11 cellular contexts compared by ENCODE assay signal in genomic region chr3:184300377-184300717, GRCh38. TPM values are rescaled to one million over a fixed set of nuclear protein-coding genes. Genes with fewer than 3 reads are reported as not detected.
DNase-seq lines count a peak whose midpoint lies in the region; FAIRE-seq and TF ChIP-seq lines count a peak whose summit lies in the region.
"Had no signal": no experiment of that assay in that cellular context is flagged by ENCODE, and none has a peak within 500 bp of the region (broad histone marks: within the 10 kb centered on the region; RNA-seq: fewer than 3 reads in every experiment).

No MANE protein-coding gene starts in this region.

- H3K27me3 ChIP-seq in H9 (ENCODE audit: insufficient read depth, low read length) (no peaks in the 10 kb centered on the region), keratinocyte (ENCODE audit: control insufficient read depth, extremely low read depth, insufficient read depth, low read length) (no peaks in the 10 kb centered on the region)

- H3K4me1 ChIP-seq in H9 (ENCODE audit: insufficient read depth, low read length), result no peaks in the 10 kb centered on the region
- H3K4me1 ChIP-seq in keratinocyte (ENCODE audit: control insufficient read depth, extremely low read depth, insufficient read depth, low read length), result peaks cover 9% of the 10 kb centered on the region

- no peak overlapping the region for H2BK20ac ChIP-seq in H9 (ENCODE audit: low read depth, low read length, poor library complexity, severe bottlenecking)

- no peak overlapping the region for H4K8ac ChIP-seq in H9 (replicated peaks; ENCODE audit: insufficient read length, low read depth, low read length)

- no peak overlapping the region for H3K18ac ChIP-seq in H9 (ENCODE audit: insufficient read length, low read depth, low read length)

- H3K79me2 ChIP-seq in H9 (ENCODE audit: insufficient read depth, low read length) (peaks cover 11% of the 10 kb centered on the region; the same call in 1 of the 2 replicates), keratinocyte (ENCODE audit: control insufficient read depth, insufficient read depth, low read length) (peaks cover 55% of the 10 kb centered on the region)

- H3K79me1 ChIP-seq in H9 (ENCODE audit: insufficient read depth, low read depth, low read length, poor library complexity, severe bottlenecking), result no peaks in the 10 kb centered on the region

- peaks cover 48 to 59% (median 55%) of the 10 kb centered on the region in 3 experiments for H3K36me3 Mint-ChIP-seq in H9 (ENCODE audit: insufficient read depth in 1 of 3, low read depth in 3 of 3)
- H3K36me3 Mint-ChIP-seq in activated T-helper 1 cell treated with anti-CD3 and anti-CD28 coated beads, Interleukin-12 subunit alpha, Interleukin-12 subunit beta, Interleukin-2, Interleukin-4 antibody, amounts not matched to agents 30 ng/mL and 10 ng/mL and 1 ng/mL, durations not matched to agents 14 hours and 24 hours and 36 hours (ENCODE audit: low read depth), result peaks cover 42% of the 10 kb centered on the region

- no peaks in the 10 kb centered on the region for H3K9me3 ChIP-seq in H9 (ENCODE audit: control insufficient read depth, low read depth, low read length)
- no peaks in the 10 kb centered on the region for H3K9me3 ChIP-seq in keratinocyte (ENCODE audit: control insufficient read depth, low read depth, low read length)

- no peak overlapping the region for H4K5ac ChIP-seq in H9 (ENCODE audit: insufficient read length, low read depth, low read length)

- no peak overlapping the region for H2AFZ ChIP-seq in H9 (ENCODE audit: low read length)
- no peak overlapping the region for H2AFZ ChIP-seq in keratinocyte (ENCODE audit: control insufficient read depth, low read length)

- no peak overlapping the region for H3K23ac ChIP-seq in H9 (ENCODE audit: insufficient read length, low read depth, low read length)

- no peaks in the 10 kb centered on the region for H3K9me1 ChIP-seq in keratinocyte (ENCODE audit: control insufficient read depth, extremely low read depth, insufficient read depth, low read length)

- no peak overlapping the region for H2BK120ac ChIP-seq in H9 (ENCODE audit: low read depth, low read length, poor library complexity, severe bottlenecking)

- no peak overlapping the region for H4K91ac ChIP-seq in H9 (ENCODE audit: insufficient read length, low read depth, low read length)

- peaks cover 9 to 11% of the 10 kb centered on the region in 2 experiments for H3K4me1 Mint-ChIP-seq in H9
- peaks cover 28% of the 10 kb centered on the region for H3K4me1 Mint-ChIP-seq in activated T-helper 1 cell treated with anti-CD3 and anti-CD28 coated beads, Interleukin-12 subunit alpha, Interleukin-12 subunit beta, Interleukin-2, Interleukin-4 antibody, amounts not matched to agents 30 ng/mL and 10 ng/mL and 1 ng/mL, durations not matched to agents 14 hours and 24 hours and 36 hours (ENCODE audit: low read depth)

- H3K27me3 Mint-ChIP-seq in H9 (ENCODE audit: low read depth), result peaks cover 3% of the 10 kb centered on the region; the same call in 1 of the 2 replicates
- H3K27me3 Mint-ChIP-seq in activated T-helper 1 cell treated with anti-CD3 and anti-CD28 coated beads, Interleukin-12 subunit alpha, Interleukin-12 subunit beta, Interleukin-2, Interleukin-4 antibody, amounts not matched to agents 30 ng/mL and 10 ng/mL and 1 ng/mL, durations not matched to agents 14 hours and 24 hours and 36 hours (ENCODE audit: insufficient read depth), result peaks cover 4% of the 10 kb centered on the region

- H3K27ac ChIP-seq in H9 (ENCODE audit: insufficient read length, low read depth, low read length) (no peak overlapping the region), keratinocyte (ENCODE audit: control insufficient read depth, insufficient read depth, low read length) (peak overlapping the region; percentile 84)

- H3K4me2 ChIP-seq in H9 (ENCODE audit: insufficient read depth, insufficient read length, low read length) (peak overlapping the region; percentile 74), keratinocyte (ENCODE audit: control insufficient read depth, extremely low read depth, insufficient read depth, low read depth, low read length) (peak overlapping the region; percentile 84)

- H3K9ac ChIP-seq in H9 (ENCODE audit: extremely low read depth, insufficient read length, low read length) (no peak overlapping the region), keratinocyte (ENCODE audit: control insufficient read depth, extremely low read depth, insufficient read depth, low read length) (peak overlapping the region; percentile 94)

- peaks cover 6% of the 10 kb centered on the region for H3K23me2 ChIP-seq in H9 (ENCODE audit: insufficient read length, low read depth, low read length, poor library complexity, severe bottlenecking)

- H3K14ac ChIP-seq in H9 (ENCODE audit: insufficient read depth, low read length), result no peak overlapping the region

- H3K27ac Mint-ChIP-seq in H9, result peak overlapping the region in 1 of 3 experiments; percentile 88; a peak in 1 of 7 replicates
- H3K27ac Mint-ChIP-seq in activated T-helper 1 cell treated with anti-CD3 and anti-CD28 coated beads, Interleukin-12 subunit alpha, Interleukin-12 subunit beta, Interleukin-2, Interleukin-4 antibody, amounts not matched to agents 30 ng/mL and 10 ng/mL and 1 ng/mL, durations not matched to agents 14 hours and 24 hours and 36 hours, result no peak overlapping the region

- no peak overlapping the region for H3K4ac ChIP-seq in H9 (ENCODE audit: low read depth, low read length)

- H2BK15ac ChIP-seq in H9 (ENCODE audit: low read depth, low read length), result no peak overlapping the region

- POLR2A ChIA-PET in GM10248 (lab: Yijun Ruan, JAX), result no interaction called here

- peaks cover 30 to 35% of the 10 kb centered on the region in 2 experiments for H3K36me3 ChIP-seq in keratinocyte (ENCODE audit: control insufficient read depth in 2 of 2, extremely low read depth in 1 of 2, insufficient read depth in 2 of 2, low read length in 2 of 2)

- DNase-seq in 8988T, result peak; percentile 44
- no peak for DNase-seq in H9
- DNase-seq in activated T-helper 1 cell treated with anti-CD3 and anti-CD28 coated beads, Interleukin-12 subunit alpha, Interleukin-12 subunit beta, Interleukin-2, Interleukin-4 antibody, amounts not matched to agents 30 ng/mL and 10 ng/mL and 1 ng/mL, durations not matched to agents 14 hours and 24 hours and 36 hours (ENCODE audit: low spot score), result no peak
- DNase-seq in keratinocyte (ENCODE audit: low read depth, low spot score), result no peak
- no peak for DNase-seq in NCI-H748 treated with DMSO at 0.1 percent for 48 hours (lab: John Stamatoyannopoulos, UW)
- no peak for DNase-seq in GM10248 (ENCODE audit: extremely low spot score)
- DNase-seq in GM13977 (ENCODE audit: low spot score), result no peak
- no peak for DNase-seq in GOT3 (lab: John Stamatoyannopoulos, UW)

- TF ChIP-seq CTCF in H9 (conservative IDR thresholded peaks at IDR 0.05), result no peak
- TF ChIP-seq CTCF in keratinocyte (optimal IDR thresholded peaks at IDR 0.05 in 1 of 3, IDR thresholded peaks at IDR 0.05 in 1 of 3, conservative IDR thresholded peaks at IDR 0.05 in 1 of 3; ENCODE audit: extremely low read depth in 1 of 3, insufficient read depth in 2 of 3, low read length in 3 of 3), result no peak
- no peak for TF ChIP-seq CTCF in GM10248 (IDR thresholded peaks at IDR 0.05; ENCODE audit: control extremely low read depth, extremely low read depth, low read depth, missing control alignments)
- no peak for TF ChIP-seq CTCF in GM13977 (IDR thresholded peaks at IDR 0.05; ENCODE audit: extremely low read depth, insufficient read depth, missing control alignments)

- CTCF ChIA-PET in GM10248 (lab: Yijun Ruan, JAX), result interaction anchor here (1.2 kb wide), 1 partner anchor 128 kb away, joined by 3 read pairs; no protein-coding TSS in a partner anchor

- in situ Hi-C loops in GM13977 (cut with MboI; ENCODE audit: low pct_unique_long_range_greater_than_20kb, low sequenced_read_pairs, unreplicated experiment), result no loop called here

- no peaks in the 10 kb centered on the region; a peak in 1 of 5 replicates for H3K9me3 Mint-ChIP-seq in H9
- no peaks in the 10 kb centered on the region for H3K9me3 Mint-ChIP-seq in activated T-helper 1 cell treated with anti-CD3 and anti-CD28 coated beads, Interleukin-12 subunit alpha, Interleukin-12 subunit beta, Interleukin-2, Interleukin-4 antibody, amounts not matched to agents 30 ng/mL and 10 ng/mL and 1 ng/mL, durations not matched to agents 14 hours and 24 hours and 36 hours

- dilution Hi-C loops in keratinocyte (cut with MboI; ENCODE audit: extremely low pct_ligation_motif_present, low sequenced_read_pairs), result no loop called here

- no peak overlapping the region for H3K56ac ChIP-seq in H9 (ENCODE audit: insufficient read length, low read depth, low read length)

- no peak overlapping the region for H2BK12ac ChIP-seq in H9 (ENCODE audit: insufficient read length, low read depth, low read length)

- H2BK5ac ChIP-seq in H9 (ENCODE audit: insufficient read length, low read length), result no peak overlapping the region

- peak; percentile 72 for FAIRE-seq in keratinocyte (lab: Jason Lieb, UNC)
- FAIRE-seq: TTC549 had no signal

- H3T11ph ChIP-seq in H9 (ENCODE audit: low read length), result no peak overlapping the region

- H4K20me1 ChIP-seq in H9 (ENCODE audit: control insufficient read depth, insufficient read depth, insufficient read length) (no peaks in the 10 kb centered on the region), keratinocyte (ENCODE audit: control insufficient read depth, extremely low read depth, insufficient read depth, low read length) (peaks cover 13% of the 10 kb centered on the region)

- intact Hi-C loops in activated T-helper 1 cell treated with anti-CD3 and anti-CD28 coated beads, Interleukin-12 subunit alpha, Interleukin-12 subunit beta, Interleukin-2, Interleukin-4 antibody, amounts not matched to agents 30 ng/mL and 10 ng/mL and 1 ng/mL, durations not matched to agents 14 hours and 24 hours and 36 hours (cut with micrococcal nuclease), result no loop called here

- H2AK5ac ChIP-seq in H9 (ENCODE audit: insufficient read length, low read length), result no peak overlapping the region

- WGBS in H9 (ENCODE audit: extremely low coverage, insufficient read length, low lambda C conversion rate), result no CpG with 5 or more reads among the region's 3 CpGs

- H3K4me3 Mint-ChIP-seq in H9, result peak overlapping the region; percentile 96 to 99
- H3K4me3 Mint-ChIP-seq in activated T-helper 1 cell treated with anti-CD3 and anti-CD28 coated beads, Interleukin-12 subunit alpha, Interleukin-12 subunit beta, Interleukin-2, Interleukin-4 antibody, amounts not matched to agents 30 ng/mL and 10 ng/mL and 1 ng/mL, durations not matched to agents 14 hours and 24 hours and 36 hours, result peak overlapping the region; percentile 92

- peak overlapping the region; percentile 90 to 99 (median 90) for H3K4me3 ChIP-seq in keratinocyte (ENCODE audit: control insufficient read depth in 2 of 3, extremely low read depth in 1 of 3, insufficient read depth in 2 of 3, low read depth in 1 of 3, low read length in 3 of 3)

RNA-seq across cellular contexts. Expression of gene PSMD2, which starts 1.3 kb away (rescaled TPM):
- 337 and 344 TPM in 2 replicates for total RNA-seq in H9 (2021)
- total RNA-seq in activated T-helper 1 cell treated with anti-CD3 and anti-CD28 coated beads, Interleukin-12 subunit alpha, Interleukin-12 subunit beta, Interleukin-2, Interleukin-4 antibody, amounts not matched to agents 30 ng/mL and 10 ng/mL and 1 ng/mL, durations not matched to agents 14 hours and 24 hours and 36 hours, result 251 and 255 TPM in 2 replicates
- polyA plus RNA-seq in keratinocyte, result 515 to 703 TPM (median 593 TPM) in 3 replicates
- polyA plus RNA-seq in keratinocyte (2011; ENCODE audit: low read depth), result 154 TPM
- polyA plus RNA-seq in keratinocyte (2011; cell fraction: cytosol; rRNA removed), result 434 and 454 TPM in 2 replicates
- polyA plus RNA-seq in keratinocyte (2011; cell fraction: nucleus; rRNA removed), result 579 and 645 TPM in 2 replicates
- 234 and 667 TPM in 2 replicates for polyA plus RNA-seq in keratinocyte (2012; ENCODE audit: low replicate concordance)
- 941 to 972 TPM (median 950 TPM) in 3 replicates for polyA minus RNA-seq in keratinocyte
- polyA minus RNA-seq in keratinocyte (2011; cell fraction: cytosol; rRNA and poly(A)+ RNA removed), result 751 TPM
- 397 and 557 TPM in 2 replicates for polyA minus RNA-seq in keratinocyte (2011; cell fraction: nucleus; rRNA and poly(A)+ RNA removed)

RNA-seq across cellular contexts. Expression of gene EIF4G1, which starts 14.1 kb away (rescaled TPM):
- total RNA-seq in H9 (2021), result 532 and 544 TPM in 2 replicates
- 657 and 706 TPM in 2 replicates for total RNA-seq in activated T-helper 1 cell treated with anti-CD3 and anti-CD28 coated beads, Interleukin-12 subunit alpha, Interleukin-12 subunit beta, Interleukin-2, Interleukin-4 antibody, amounts not matched to agents 30 ng/mL and 10 ng/mL and 1 ng/mL, durations not matched to agents 14 hours and 24 hours and 36 hours
- polyA plus RNA-seq in keratinocyte, result 217 to 467 TPM (median 225 TPM) in 3 replicates
- polyA plus RNA-seq in keratinocyte (2011; ENCODE audit: low read depth), result 314 TPM
- polyA plus RNA-seq in keratinocyte (2011; cell fraction: cytosol; rRNA removed), result 204 and 208 TPM in 2 replicates
- polyA plus RNA-seq in keratinocyte (2011; cell fraction: nucleus; rRNA removed), result 810 and 873 TPM in 2 replicates
- polyA plus RNA-seq in keratinocyte (2012; ENCODE audit: low replicate concordance), result 202 and 422 TPM in 2 replicates
- 332 to 1,056 TPM (median 349 TPM) in 3 replicates for polyA minus RNA-seq in keratinocyte
- polyA minus RNA-seq in keratinocyte (2011; cell fraction: cytosol; rRNA and poly(A)+ RNA removed), result 249 TPM
- 371 and 479 TPM in 2 replicates for polyA minus RNA-seq in keratinocyte (2011; cell fraction: nucleus; rRNA and poly(A)+ RNA removed)

RNA-seq across cellular contexts. Expression of gene ECE2, which starts 24.5 kb away (rescaled TPM):
- total RNA-seq in H9 (2021), result not detected in 2 replicates
- not detected in 2 replicates for total RNA-seq in activated T-helper 1 cell treated with anti-CD3 and anti-CD28 coated beads, Interleukin-12 subunit alpha, Interleukin-12 subunit beta, Interleukin-2, Interleukin-4 antibody, amounts not matched to agents 30 ng/mL and 10 ng/mL and 1 ng/mL, durations not matched to agents 14 hours and 24 hours and 36 hours
- polyA plus RNA-seq in keratinocyte, result not detected in 3 replicates
- polyA plus RNA-seq in keratinocyte (2011; ENCODE audit: low read depth), result not detected
- not detected in 2 replicates for polyA plus RNA-seq in keratinocyte (2011; cell fraction: cytosol; rRNA removed)
- polyA plus RNA-seq in keratinocyte (2011; cell fraction: nucleus; rRNA removed), result not detected in 2 replicates
- not detected in 2 replicates for polyA plus RNA-seq in keratinocyte (2012; ENCODE audit: low replicate concordance)
- polyA minus RNA-seq in keratinocyte, result not detected in 3 replicates
- not detected for polyA minus RNA-seq in keratinocyte (2011; cell fraction: cytosol; rRNA and poly(A)+ RNA removed)
- polyA minus RNA-seq in keratinocyte (2011; cell fraction: nucleus; rRNA and poly(A)+ RNA removed), result not detected in 2 replicates
- total RNA-seq: left lobe of liver, subcutaneous adipose tissue had no signal

RNA-seq across cellular contexts. Expression of gene FAM131A, which starts 37.1 kb away (rescaled TPM):
- total RNA-seq in H9 (2021), result 14.4 and 15.5 TPM in 2 replicates
- total RNA-seq in activated T-helper 1 cell treated with anti-CD3 and anti-CD28 coated beads, Interleukin-12 subunit alpha, Interleukin-12 subunit beta, Interleukin-2, Interleukin-4 antibody, amounts not matched to agents 30 ng/mL and 10 ng/mL and 1 ng/mL, durations not matched to agents 14 hours and 24 hours and 36 hours, result 7.5 and 9.2 TPM in 2 replicates
- polyA plus RNA-seq in keratinocyte, result 10.8 to 17.4 TPM (median 12.1 TPM) in 3 replicates
- 8.9 TPM for polyA plus RNA-seq in keratinocyte (2011; ENCODE audit: low read depth)
- 5.6 and 17.2 TPM in 2 replicates for polyA plus RNA-seq in keratinocyte (2011; cell fraction: cytosol; rRNA removed)
- 16.2 and 17.3 TPM in 2 replicates for polyA plus RNA-seq in keratinocyte (2011; cell fraction: nucleus; rRNA removed)
- 8.7 and 23.6 TPM in 2 replicates for polyA plus RNA-seq in keratinocyte (2012; ENCODE audit: low replicate concordance)
- 7.2 to 17.9 TPM (median 7.8 TPM) in 3 replicates for polyA minus RNA-seq in keratinocyte
- 16.1 TPM for polyA minus RNA-seq in keratinocyte (2011; cell fraction: cytosol; rRNA and poly(A)+ RNA removed)
- 8.5 and 9.5 TPM in 2 replicates for polyA minus RNA-seq in keratinocyte (2011; cell fraction: nucleus; rRNA and poly(A)+ RNA removed)

RNA-seq across cellular contexts. Expression of gene CAMK2N2, which starts 39.0 kb away (rescaled TPM):
- total RNA-seq in H9 (2021), result 12.6 and 13.9 TPM in 2 replicates
- 0.15 and 0.52 TPM in 2 replicates for total RNA-seq in activated T-helper 1 cell treated with anti-CD3 and anti-CD28 coated beads, Interleukin-12 subunit alpha, Interleukin-12 subunit beta, Interleukin-2, Interleukin-4 antibody, amounts not matched to agents 30 ng/mL and 10 ng/mL and 1 ng/mL, durations not matched to agents 14 hours and 24 hours and 36 hours
- 0.06 to 0.29 TPM (median 0.18 TPM) in 3 replicates for polyA plus RNA-seq in keratinocyte
- not detected for polyA plus RNA-seq in keratinocyte (2011; ENCODE audit: low read depth)
- 0.13 and 0.27 TPM in 2 replicates for polyA plus RNA-seq in keratinocyte (2011; cell fraction: cytosol; rRNA removed)
- polyA plus RNA-seq in keratinocyte (2011; cell fraction: nucleus; rRNA removed), result 0.11 and 0.13 TPM in 2 replicates
- polyA plus RNA-seq in keratinocyte (2012; ENCODE audit: low replicate concordance), result 0.60 TPM in 1 of 2 replicates, not detected in the other
- polyA minus RNA-seq in keratinocyte, result 0.16 to 0.30 TPM in 2 of 3 replicates, not detected in the other
- polyA minus RNA-seq in keratinocyte (2011; cell fraction: cytosol; rRNA and poly(A)+ RNA removed), result not detected
- polyA minus RNA-seq in keratinocyte (2011; cell fraction: nucleus; rRNA and poly(A)+ RNA removed), result not detected in 2 replicates
- total RNA-seq: subcutaneous adipose tissue had no signal
